ENCODE assay signal across 8 cellular contexts in the genomic region with DNA sequence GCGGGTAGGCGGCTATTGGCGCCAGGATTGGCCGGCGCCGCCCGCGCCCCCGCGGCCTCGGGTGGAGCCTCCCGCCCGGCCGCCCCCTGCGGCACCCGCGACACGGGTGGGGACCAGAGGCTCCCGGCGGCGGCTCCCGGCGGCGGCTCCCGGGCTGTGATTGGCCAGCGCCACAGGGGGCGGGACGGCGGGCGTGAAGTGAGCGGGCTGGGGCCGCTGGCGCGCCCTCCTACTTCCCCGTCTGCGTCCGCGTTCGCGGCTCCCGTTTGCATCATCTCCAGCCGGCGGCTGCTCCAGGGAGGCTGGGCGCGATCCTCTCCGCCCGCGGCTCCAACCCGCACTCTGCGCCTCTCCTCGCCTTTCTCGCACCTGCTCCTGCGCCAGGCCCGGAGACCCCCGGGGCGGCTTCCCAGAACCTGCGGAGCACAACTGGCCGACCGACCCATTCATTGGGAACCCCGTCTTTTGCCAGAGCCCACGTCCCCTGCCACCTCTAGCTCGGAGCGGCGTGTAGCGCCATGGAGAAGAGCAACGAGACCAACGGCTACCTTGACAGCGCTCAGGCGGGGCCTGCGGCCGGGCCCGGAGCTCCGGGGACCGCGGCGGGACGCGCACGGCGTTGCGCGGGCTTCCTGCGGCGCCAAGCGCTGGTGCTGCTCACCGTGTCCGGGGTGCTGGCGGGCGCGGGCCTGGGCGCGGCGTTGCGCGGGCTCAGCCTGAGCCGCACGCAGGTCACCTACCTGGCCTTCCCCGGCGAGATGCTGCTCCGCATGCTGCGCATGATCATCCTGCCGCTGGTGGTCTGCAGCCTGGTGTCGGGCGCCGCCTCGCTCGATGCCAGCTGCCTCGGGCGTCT. TPM values are rescaled to one million over a fixed set of nuclear protein-coding genes. Genes with fewer than 3 reads are reported as not detected.
A peak's percentile ranks its signal among the peaks of the same experiment; 100 is the strongest.
DNase-seq lines count a peak whose midpoint lies in the region; ATAC-seq, FAIRE-seq and TF ChIP-seq lines count a peak whose summit lies in the region.

A gene (plus strand): TSS at position 274 of the 856 bp plus-strand sequence. CDS start 245 bp downstream, at position 519.

- peak; percentile 54 to 83 (median 66) for DNase-seq in CD4-positive, alpha-beta T cell
- DNase-seq in HPDE6-E6E7 (ENCODE audit: extremely low spot score), result peak; percentile 83
- DNase-seq in NOMO-1 (lab: John Stamatoyannopoulos, UW; ENCODE audit: unreplicated experiment in 2 of 2), result peak; percentile 94 to 95
- peak; percentile 66 to 69 for DNase-seq in activated CD8-positive, alpha-beta memory T cell treated with anti-CD3 and anti-CD28 coated beads for 4 hours (ENCODE audit: low read depth in 2 of 2)
- DNase-seq in H1 (ENCODE audit: low read depth in 1 of 2, low spot score in 2 of 2), result peak in 1 of 2 experiments; percentile 65
- peak; percentile 98 for DNase-seq in mesenteric fat pad (ENCODE audit: low spot score)
- peak; percentile 58 for DNase-seq in stimulated activated CD8-positive, alpha-beta memory T cell treated with anti-CD3 and anti-CD28 coated beads, Interleukin-15, amount 100 ng/mL, for 24 hours (ENCODE audit: low read depth)

- H4K91ac ChIP-seq in H1 (replicated peaks; ENCODE audit: insufficient read length, low read length), result no peak within 1 kb of the TSS

- H3K4me1 ChIP-seq in H1 (replicated peaks in 1 of 4; ENCODE audit: control insufficient read depth in 3 of 4, insufficient read depth in 4 of 4, low read length in 3 of 4), result peaks cover 0 to 7% (median 5%) of the 10 kb centered on the region in 4 experiments; a peak in 5 of 7 replicates

- H3K27me3 Mint-ChIP-seq in CD4-positive, alpha-beta T cell, result peaks cover 4% of the 10 kb centered on the region

- peak within 1 kb of the TSS in 2 of 4 experiments; percentile 11 to 51; a peak in 3 of 7 replicates for H3K9ac ChIP-seq in H1 (replicated peaks in 1 of 4; ENCODE audit: extremely low read depth in 1 of 4, low read depth in 3 of 4, low read length in 3 of 4)

- 1% methylated on average over 72 of the region's 109 CpGs; no CpG with 5 or more reads in 1 of the 2 experiments for WGBS in H1 (ENCODE audit: extremely low coverage in 1 of 2, insufficient coverage in 1 of 2, insufficient read length in 1 of 2, insufficient replicate concordance in 2 of 2, low coverage in 1 of 2, low lambda C conversion rate in 2 of 2, missing lambda C conversion rate in 1 of 2), 2 experiments

- H2BK15ac ChIP-seq in H1 (ENCODE audit: low read length), result no peak within 1 kb of the TSS

- H2BK120ac ChIP-seq in H1 (replicated peaks; ENCODE audit: low read depth, low read length), result no peak within 1 kb of the TSS

- no peaks in the 10 kb centered on the region for H3K79me1 ChIP-seq in H1 (ENCODE audit: low read depth, low read length)

- H3K9me3 ChIP-seq in CD4-positive, alpha-beta T cell (ENCODE audit: control insufficient read depth, low read length), result no peaks in the 10 kb centered on the region
- no peaks in the 10 kb centered on the region for H3K9me3 ChIP-seq in H1 (ENCODE audit: insufficient read depth in 2 of 2, low read depth in 1 of 2, low read length in 1 of 2)

- no peak within 1 kb of the TSS for H2AK5ac ChIP-seq in H1 (ENCODE audit: low read depth, low read length)

- no peaks in the 10 kb centered on the region for H3K36me3 Mint-ChIP-seq in CD4-positive, alpha-beta T cell (ENCODE audit: low read depth)

- H3K23me2 ChIP-seq in H1 (ENCODE audit: low read depth, low read length), result peaks cover 12% of the 10 kb centered on the region; the same call in 1 of the 2 replicates

- no peaks in the 10 kb centered on the region for H3K79me2 ChIP-seq in H1 (ENCODE audit: control insufficient read depth in 1 of 2, insufficient read depth in 2 of 2, low read length in 2 of 2)

- no peak for TF ChIP-seq RAD21 in H1 (IDR thresholded peaks at IDR 0.05 in 1 of 2, conservative IDR thresholded peaks at IDR 0.05 in 1 of 2; ENCODE audit: low read depth in 2 of 2, low read length in 2 of 2)

- no peak for FAIRE-seq in H1 (lab: Jason Lieb, UNC)

- H3K23ac ChIP-seq in H1 (ENCODE audit: insufficient read length), result no peak within 1 kb of the TSS

- peaks cover 29% of the 10 kb centered on the region for H3K4me1 Mint-ChIP-seq in CD4-positive, alpha-beta T cell (ENCODE audit: low read depth)

- H3K27ac Mint-ChIP-seq in CD4-positive, alpha-beta T cell, result peak within 1 kb of the TSS; percentile 52

- intact Hi-C loops in CD4-positive, alpha-beta T cell (cut with DNase I, micrococcal nuclease), result loop anchor here in 1 of 2 experiments (1.0 kb wide), 1 partner anchor 67 kb away; a partner anchor contains a TSS

- no peak within 1 kb of the TSS for H2BK20ac ChIP-seq in H1 (ENCODE audit: low read length)

- H2BK12ac ChIP-seq in H1 (ENCODE audit: low read depth, low read length), result no peak within 1 kb of the TSS

- POLR2A ChIA-PET in CD4-positive, alpha-beta T cell (lab: Charles Lee), result interaction anchor here (0.5 to 3.2 kb wide), 5 partner anchors 10 to 141 kb away, joined by 3 to 30 read pairs (median 5); a partner anchor contains a TSS
- POLR2A ChIA-PET in H1 (lab: Charles Lee; ENCODE audit: partially characterized antibody), result interaction anchor here (0.6 to 2.5 kb wide), 3 partner anchors 12 to 196 kb away, joined by 3 to 9 read pairs (median 3); no protein-coding TSS in a partner anchor

- no peaks in the 10 kb centered on the region for H3K27me3 ChIP-seq in CD4-positive, alpha-beta T cell (ENCODE audit: control insufficient read depth, insufficient read depth, low read length)
- peaks cover 28 to 61% (median 49%) of the 10 kb centered on the region in 4 experiments for H3K27me3 ChIP-seq in H1 (replicated peaks in 1 of 4; ENCODE audit: control insufficient read depth in 3 of 4, extremely low read depth in 1 of 4, insufficient read depth in 3 of 4, low read length in 3 of 4)

- peak within 1 kb of the TSS; percentile 68 to 98 for H3K4me2 ChIP-seq in H1 (ENCODE audit: insufficient read depth in 1 of 2, low read depth in 2 of 2, low read length in 2 of 2)

- CTCF ChIA-PET in CD4-positive, alpha-beta T cell (lab: Charles Lee), result interaction anchor here (1.2 kb wide), 1 partner anchor 11 kb away, joined by 3 read pairs; no protein-coding TSS in a partner anchor
- CTCF ChIA-PET in H1 (lab: Charles Lee; ENCODE audit: partially characterized antibody), result interaction anchor here (0.8 to 6.9 kb wide), 7 partner anchors 8 to 74 kb away, joined by 3 to 28 read pairs (median 4); no protein-coding TSS in a partner anchor

- no peak for TF ChIP-seq EP300 in H1 (IDR thresholded peaks at IDR 0.05; ENCODE audit: borderline replicate concordance in 1 of 2, low read depth in 2 of 2, low read length in 2 of 2)

- H3K18ac ChIP-seq in H1 (ENCODE audit: extremely low read depth, low read length), result peak within 1 kb of the TSS; percentile 48

- peaks cover 0 to 4% (median 0%) of the 10 kb centered on the region in 4 experiments; a peak in 1 of 8 replicates for H3K36me3 ChIP-seq in H1 (ENCODE audit: control insufficient read depth in 2 of 4, insufficient read depth in 4 of 4, low read length in 3 of 4)

- no peak within 1 kb of the TSS for H3K4ac ChIP-seq in H1 (replicated peaks; ENCODE audit: insufficient read length, low read depth, low read length)

- peak within 1 kb of the TSS; percentile 94 for H3K4me3 Mint-ChIP-seq in CD4-positive, alpha-beta T cell

- H3K56ac ChIP-seq in H1 (replicated peaks; ENCODE audit: insufficient read length, low read depth, low read length), result peak within 1 kb of the TSS; percentile 13

- H2AFZ ChIP-seq in H1 (ENCODE audit: low read length), result no peak within 1 kb of the TSS

- ATAC-seq in CD4-positive, alpha-beta T cell (ENCODE audit: poor library complexity), result peak; percentile 89
- ATAC-seq in GM19467 (IDR thresholded peaks at IDR 0.05; ENCODE audit: unreplicated experiment), result peak; percentile 71

- peaks cover 0 to 11% of the 10 kb centered on the region in 2 experiments for H4K20me1 ChIP-seq in H1 (replicated peaks in 1 of 2; ENCODE audit: control insufficient read depth in 1 of 2, insufficient read depth in 2 of 2, low read length in 2 of 2)

- H4K8ac ChIP-seq in H1 (ENCODE audit: extremely low read depth, insufficient read depth, low read length), result peak within 1 kb of the TSS; percentile 73

- no peak within 1 kb of the TSS for H4K5ac ChIP-seq in H1 (ENCODE audit: insufficient read length, low read depth, low read length)

- no peak within 1 kb of the TSS for H3K27ac ChIP-seq in CD4-positive, alpha-beta T cell (ENCODE audit: low read depth, low read length)
- H3K27ac ChIP-seq in H1 (ENCODE audit: low read depth, low read length), result no peak within 1 kb of the TSS

- no peaks in the 10 kb centered on the region for H3K9me3 Mint-ChIP-seq in CD4-positive, alpha-beta T cell

- H3K14ac ChIP-seq in H1 (ENCODE audit: insufficient read length), result no peak within 1 kb of the TSS

- H3K4me3 ChIP-seq in H1 (ENCODE audit: extremely low read depth in 1 of 4, insufficient read depth in 2 of 4, low read depth in 3 of 4, low read length in 4 of 4), result peak within 1 kb of the TSS; percentile 56 to 84 (median 64)

- no peak within 1 kb of the TSS for H2BK5ac ChIP-seq in H1 (ENCODE audit: low read depth, low read length)

- TF ChIP-seq POLR2A in H1 (IDR thresholded peaks at IDR 0.05; ENCODE audit: control extremely low read depth in 1 of 2, low read depth in 2 of 2, low read length in 2 of 2), result no peak

- TF ChIP-seq CTCF in CD4-positive, alpha-beta T cell (IDR thresholded peaks at IDR 0.05), result no peak
- no peak for TF ChIP-seq CTCF in H1 (IDR thresholded peaks at IDR 0.05; ENCODE audit: control extremely low read depth in 1 of 3, insufficient read depth in 1 of 3, low read depth in 1 of 3, low read length in 3 of 3)

TF ChIP-seq in H1, 55 proteins besides CTCF, POLR2A, EP300 and RAD21 (continues in another document):
- TF ChIP-seq, protein P1, sequence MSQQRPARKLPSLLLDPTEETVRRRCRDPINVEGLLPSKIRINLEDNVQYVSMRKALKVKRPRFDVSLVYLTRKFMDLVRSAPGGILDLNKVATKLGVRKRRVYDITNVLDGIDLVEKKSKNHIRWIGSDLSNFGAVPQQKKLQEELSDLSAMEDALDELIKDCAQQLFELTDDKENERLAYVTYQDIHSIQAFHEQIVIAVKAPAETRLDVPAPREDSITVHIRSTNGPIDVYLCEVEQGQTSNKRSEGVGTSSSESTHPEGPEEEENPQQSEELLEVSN (IDR thresholded peaks at IDR 0.05), result 0 out of 2 replicates have a peak, but pooled peaks have one; percentile 14
- 0 out of 2 replicates have a peak, but pooled peaks have one; percentile 34 for TF ChIP-seq CEBPB (IDR thresholded peaks at IDR 0.05; ENCODE audit: low read depth, low read length)

RNA-seq across cellular contexts. Expression of the gene that starts here (rescaled TPM):
- total RNA-seq in CD4-positive, alpha-beta T cell, result 1 to 10 TPM; 2.4 to 2.8 TPM
- 0.57 and 0.86 TPM in 2 replicates for total RNA-seq in H1 (2021; fragmentation: NEBNext Ultra II Directional; extraction: Animal tissue kit (Norgen Biotek cat#: 25700))
- 0.44 and 0.71 TPM in 2 replicates for polyA plus RNA-seq in H1 (2011; rRNA removed)
- polyA plus RNA-seq in H1 (2011; cell fraction: cytosol; rRNA removed), result 0.54 TPM
- polyA plus RNA-seq in H1 (2011; cell fraction: nucleus; rRNA removed), result 0.93 TPM
- polyA plus RNA-seq in H1 (2012, experiment 1 of 2), result 0.47 to 0.60 TPM (median 0.50 TPM) in 4 replicates
- polyA plus RNA-seq in H1 (2012, experiment 2 of 2), result 0.39 TPM
- polyA plus RNA-seq in H1 (2013, experiment 1 of 2), result 0.30 TPM
- 0.28 TPM for polyA plus RNA-seq in H1 (2013, experiment 2 of 2)
- polyA minus RNA-seq in H1 (2011; rRNA and poly(A)+ RNA removed), result 0.76 and 0.85 TPM in 2 replicates
- polyA minus RNA-seq in H1 (2011; cell fraction: cytosol; rRNA and poly(A)+ RNA removed), result 0.37 TPM
- polyA minus RNA-seq in H1 (2011; cell fraction: nucleus; rRNA and poly(A)+ RNA removed), result 1.1 TPM
- total RNA-seq in mesenteric fat pad, result 6.8 TPM
